ENCODE assay signal across 16 cellular contexts in genomic region chr4:61511716-61512488, GRCh38.
A peak's percentile ranks its signal among the peaks of the same experiment; 100 is the strongest.
DNase-seq lines count a peak whose midpoint lies in the region; ATAC-seq, FAIRE-seq and TF ChIP-seq lines count a peak whose summit lies in the region.
"Had no signal": no experiment of that assay in that cellular context is flagged by ENCODE, and none has a peak within 500 bp of the region (broad histone marks: within the 10 kb centered on the region; RNA-seq: fewer than 3 reads in every experiment).

No MANE protein-coding gene starts in this region.

- CTCF ChIA-PET in GM10248 (lab: Yijun Ruan, JAX), result interaction anchor here (1.0 kb wide), 1 partner anchor 14 kb away, joined by 4 read pairs; no protein-coding TSS in a partner anchor

- FAIRE-seq in GM12892 (lab: Jason Lieb, UNC), result no peak

- intact Hi-C loops in sciatic nerve (cut with DNase I), result no loop called here

- TF ChIP-seq POLR2A in GM12892 (IDR thresholded peaks at IDR 0.05; ENCODE audit: low read depth, low read length), result no peak

- ATAC-seq in sciatic nerve, result no peak
- ATAC-seq: activated T-cell treated with anti-CD3 and anti-CD28 coated beads, Interleukin-2, amount 50 U/mL, for 72 hours; CD8-positive, alpha-beta T cell; gastroesophageal sphincter; Right ventricle myocardium inferior had no signal

- peak overlapping the region; percentile 19 for H3K27ac ChIP-seq in epithelial cell of prostate
- H3K27ac ChIP-seq: gastroesophageal sphincter, left ventricle myocardium inferior had no signal

- no peak for TF ChIP-seq CTCF in GM10248 (IDR thresholded peaks at IDR 0.05; ENCODE audit: control extremely low read depth, extremely low read depth, low read depth, missing control alignments)

- DNase-seq in GM03348 (ENCODE audit: low spot score) (peak; percentile 17), NCI-H226 (peak; percentile 56), epithelial cell of prostate (ENCODE audit: low read depth, low spot score) (no peak), non-pigmented ciliary epithelial cell (ENCODE audit: low read depth) (peak; percentile 36), GM12892 (ENCODE audit: insufficient read length) (no peak), GM10248 (ENCODE audit: extremely low spot score) (no peak), C1 segment of cervical spinal cord (lab: John Stamatoyannopoulos, UW) (no peak), sciatic nerve (ENCODE audit: low spot score) (no peak)
- DNase-seq: activated T-cell treated with anti-CD3 and anti-CD28 coated beads, Interleukin-2, amount 50 U/mL, for 72 hours; CD8-positive, alpha-beta T cell; left ventricle myocardium inferior; nucleus accumbens; stimulated activated CD4-positive, alpha-beta T cell treated with anti-CD3 and anti-CD28 coated beads, Interleukin-2, amount 100 ng/mL, for 24 hours; stimulated activated naive CD4-positive, alpha-beta T cell had no signal

- POLR2A ChIA-PET in GM10248 (lab: Yijun Ruan, JAX), result no interaction called here

Comparison
In these comparisons a context has a peak if more than half of its experiments do, and no peak if none do; other contexts are left out.
1. DNase-seq: peak in GM03348 (single experiment), NCI-H226 (single experiment) and non-pigmented ciliary epithelial cell (single experiment); none in epithelial cell of prostate (single experiment), GM12892 (single experiment), GM10248 (single experiment), C1 segment of cervical spinal cord (0 of 14) and sciatic nerve (single experiment).